8 cellular contexts compared by ENCODE assay signal in genomic region chr17:1830288-1830687, GRCh38.
A peak's percentile ranks its signal among the peaks of the same experiment; 100 is the strongest.
DNase-seq lines count a peak whose midpoint lies in the region; ATAC-seq and TF ChIP-seq lines count a peak whose summit lies in the region.

No MANE protein-coding gene starts in this region.

- H3K27ac ChIP-seq in HUES6 (ENCODE audit: low read depth, low read length) (peak overlapping the region; percentile 37; the same call in 1 of the 2 replicates), parathyroid adenoma (peak overlapping the region; percentile 33)

- H3K79me2 ChIP-seq in parathyroid adenoma: peaks cover 14% of the 10 kb centered on the region

- H2AFZ ChIP-seq in parathyroid adenoma: peak overlapping the region; percentile 95

- H3K9me3 ChIP-seq in HUES6 (ENCODE audit: control insufficient read depth, insufficient read depth, low read depth, low read length) (no peaks in the 10 kb centered on the region), parathyroid adenoma (ENCODE audit: control insufficient read depth, low read length) (no peaks in the 10 kb centered on the region)

- peak overlapping the region; percentile 93 for H3K4me2 ChIP-seq in parathyroid adenoma (ENCODE audit: low read length)

- H3K4me3 ChIP-seq in HUES6 (ENCODE audit: low read depth, low read length) (peak overlapping the region; percentile 86), fibroblast of mammary gland (ENCODE audit: control insufficient read depth, low read depth, low read length) (peak overlapping the region; percentile 87), parathyroid adenoma (ENCODE audit: low read depth, low read length) (peak overlapping the region; percentile 89)

- H3K27me3 ChIP-seq in HUES6 (ENCODE audit: control insufficient read depth, insufficient read depth, low read length) (no peaks in the 10 kb centered on the region), parathyroid adenoma (ENCODE audit: control insufficient read depth, insufficient read depth, low read length) (no peaks in the 10 kb centered on the region)

- H3K9ac ChIP-seq in HUES6 (ENCODE audit: low read length) (peak overlapping the region; percentile 81), parathyroid adenoma (peak overlapping the region; percentile 40)

- H3K36me3 ChIP-seq in HUES6 (ENCODE audit: control insufficient read depth, insufficient read depth, low read length) (peaks cover 33% of the 10 kb centered on the region), parathyroid adenoma (ENCODE audit: control insufficient read depth, insufficient read depth, low read length) (no peaks in the 10 kb centered on the region)

- H3K4me1 ChIP-seq in HUES6 (ENCODE audit: control insufficient read depth, insufficient read depth, low read length) (peaks cover 3% of the 10 kb centered on the region; the same call in 1 of the 2 replicates), parathyroid adenoma (peaks cover 3% of the 10 kb centered on the region)

- DNase-seq in DMS53 (lab: John Stamatoyannopoulos, UW) (peak; percentile 46), fibroblast of mammary gland (ENCODE audit: low read depth) (peak; percentile 10), T1000 (lab: John Stamatoyannopoulos, UW) (no peak)
- DNase-seq in activated CD4-positive, alpha-beta T cell treated with anti-CD3 and anti-CD28 coated beads for 48 hours: peak; percentile 24

- ATAC-seq in HG02798 (IDR thresholded peaks at IDR 0.05; ENCODE audit: poor library complexity, unreplicated experiment) (no peak), GM19324 (IDR thresholded peaks at IDR 0.05; ENCODE audit: low FRiP score, unreplicated experiment) (no peak)

- TF ChIP-seq CTCF in fibroblast of mammary gland (conservative IDR thresholded peaks at IDR 0.05; ENCODE audit: control insufficient read depth, insufficient read depth, low read depth, low read length) (no peak), parathyroid adenoma (IDR thresholded peaks at IDR 0.05) (no peak)
